ENCODE assay signal across 1 cellular context in genomic region chr3:152376351-152377183, GRCh38.
A peak's percentile ranks its signal among the peaks of the same experiment; 100 is the strongest.
TF ChIP-seq lines count a peak whose summit lies in the region.

No MANE protein-coding gene starts in this region.

TF ChIP-seq in K562, 482 proteins besides CTCF, POLR2A, EP300 and RAD21 (continued from another document and continues in another):
- TF ChIP-seq, protein P1, sequence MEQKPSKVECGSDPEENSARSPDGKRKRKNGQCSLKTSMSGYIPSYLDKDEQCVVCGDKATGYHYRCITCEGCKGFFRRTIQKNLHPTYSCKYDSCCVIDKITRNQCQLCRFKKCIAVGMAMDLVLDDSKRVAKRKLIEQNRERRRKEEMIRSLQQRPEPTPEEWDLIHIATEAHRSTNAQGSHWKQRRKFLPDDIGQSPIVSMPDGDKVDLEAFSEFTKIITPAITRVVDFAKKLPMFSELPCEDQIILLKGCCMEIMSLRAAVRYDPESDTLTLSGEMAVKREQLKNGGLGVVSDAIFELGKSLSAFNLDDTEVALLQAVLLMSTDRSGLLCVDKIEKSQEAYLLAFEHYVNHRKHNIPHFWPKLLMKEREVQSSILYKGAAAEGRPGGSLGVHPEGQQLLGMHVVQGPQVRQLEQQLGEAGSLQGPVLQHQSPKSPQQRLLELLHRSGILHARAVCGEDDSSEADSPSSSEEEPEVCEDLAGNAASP (IDR thresholded peaks at IDR 0.05): no peak
- TF ChIP-seq ZC3H8 (IDR thresholded peaks at IDR 0.05) (no peak), RBM15 (IDR thresholded peaks at IDR 0.05; ENCODE audit: insufficient read depth, low read length) (no peak), RNF219 (CRISPR knock-in tag; IDR thresholded peaks at IDR 0.05) (no peak), ILK (tag; IDR thresholded peaks at IDR 0.05; ENCODE audit: borderline replicate concordance, low read depth) (no peak), ZNF165 (CRISPR knock-in tag; IDR thresholded peaks at IDR 0.05; ENCODE audit: borderline replicate concordance) (no peak), THRB (CRISPR knock-in tag; conservative IDR thresholded peaks at IDR 0.05) (no peak), FOXP1 (CRISPR knock-in tag; IDR thresholded peaks at IDR 0.05) (no peak), ZNF76 (CRISPR knock-in tag; IDR thresholded peaks at IDR 0.05; ENCODE audit: borderline replicate concordance) (no peak), IFI16 (CRISPR knock-in tag; IDR thresholded peaks at IDR 0.05) (no peak), NR2C2 (CRISPR knock-in tag; IDR thresholded peaks at IDR 0.05) (no peak), NR2C2 (tag; IDR thresholded peaks at IDR 0.05) (no peak), SP1 (CRISPR knock-in tag; IDR thresholded peaks at IDR 0.05) (0 out of 2 replicates have a peak, but pooled peaks have one; percentile 22), ZNF140 (CRISPR knock-in tag; IDR thresholded peaks at IDR 0.05) (no peak), MITF (IDR thresholded peaks at IDR 0.05) (no peak), NFE2L1 (tag; IDR thresholded peaks at IDR 0.05; ENCODE audit: borderline replicate concordance, low read depth) (no peak), CEBPG (CRISPR knock-in tag; IDR thresholded peaks at IDR 0.05) (no peak), CEBPG (tag; conservative IDR thresholded peaks at IDR 0.05 in 1 of 2, IDR thresholded peaks at IDR 0.05 in 1 of 2) (no peak), SMARCB1 (IDR thresholded peaks at IDR 0.05; ENCODE audit: insufficient read length, low read depth) (no peak), U2AF1 (optimal IDR thresholded peaks at IDR 0.05; ENCODE audit: low read depth, low read length) (no peak), ILF3 (IDR thresholded peaks at IDR 0.05; ENCODE audit: borderline replicate concordance) (no peak), TSC22D4 (tag; IDR thresholded peaks at IDR 0.05) (no peak), CHD2 (IDR thresholded peaks at IDR 0.05; ENCODE audit: low read depth, low read length) (no peak), NUFIP1 (IDR thresholded peaks at IDR 0.05; ENCODE audit: partially characterized antibody) (no peak), EHMT2 (IDR thresholded peaks at IDR 0.05) (no peak), BRD9 (IDR thresholded peaks at IDR 0.05; ENCODE audit: low read depth, partially characterized antibody) (peak; percentile 57), ZNF431 (CRISPR knock-in tag; IDR thresholded peaks at IDR 0.05) (no peak), ZNF830 (CRISPR knock-in tag; IDR thresholded peaks at IDR 0.05) (no peak), EGR1 (conservative IDR thresholded peaks at IDR 0.05) (no peak), TEAD4 (IDR thresholded peaks at IDR 0.05; ENCODE audit: low read length) (peak; percentile 43; the same call in 1 of the 2 replicates), TEAD4 (CRISPR knock-in tag; IDR thresholded peaks at IDR 0.05; ENCODE audit: borderline replicate concordance) (no peak), MAFG (tag; conservative IDR thresholded peaks at IDR 0.05) (peak; percentile 78), ZNF449 (CRISPR knock-in tag; IDR thresholded peaks at IDR 0.05) (no peak), ZNF232 (CRISPR knock-in tag; IDR thresholded peaks at IDR 0.05) (no peak), MTA3 (IDR thresholded peaks at IDR 0.05; ENCODE audit: borderline replicate concordance) (no peak), DACH1 (IDR thresholded peaks at IDR 0.05; ENCODE audit: partially characterized antibody) (no peak), CBX1 (IDR thresholded peaks at IDR 0.05; ENCODE audit: low read depth) (no peak), ZNF23 (CRISPR knock-in tag; IDR thresholded peaks at IDR 0.05) (no peak), ASH1L (IDR thresholded peaks at IDR 0.05; ENCODE audit: borderline replicate concordance, low read depth, partially characterized antibody) (no peak), GABPA (tag; conservative IDR thresholded peaks at IDR 0.05; ENCODE audit: low read depth) (no peak), POLR2H (tag; IDR thresholded peaks at IDR 0.05; ENCODE audit: low read depth) (no peak), ZNF282 (CRISPR knock-in tag; IDR thresholded peaks at IDR 0.05) (no peak), SIN3B (IDR thresholded peaks at IDR 0.05; ENCODE audit: low read depth) (no peak), POLR3G (IDR thresholded peaks at IDR 0.05; ENCODE audit: extremely low read depth, insufficient read length, insufficient replicate concordance) (no peak), ZNF197 (CRISPR knock-in tag; IDR thresholded peaks at IDR 0.05; ENCODE audit: low read depth) (no peak), RFX1 (IDR thresholded peaks at IDR 0.05) (no peak), FOXJ3 (CRISPR knock-in tag; IDR thresholded peaks at IDR 0.05) (no peak), BMI1 (IDR thresholded peaks at IDR 0.05; ENCODE audit: low read length) (no peak), HNRNPLL (IDR thresholded peaks at IDR 0.05; ENCODE audit: low read depth, low read length, poor library complexity, severe bottlenecking) (no peak), FOXK2 (conservative IDR thresholded peaks at IDR 0.05 in 1 of 2, IDR thresholded peaks at IDR 0.05 in 1 of 2; ENCODE audit: low read depth in 2 of 2) (0 out of 4 replicates have a peak, but pooled peaks have one; percentile 34 to 59), MEIS2 (IDR thresholded peaks at IDR 0.05; ENCODE audit: partially characterized antibody) (peak; percentile 22), ARNT (IDR thresholded peaks at IDR 0.05) (no peak), HMGN3 (IDR thresholded peaks at IDR 0.05; ENCODE audit: borderline replicate concordance, extremely low read depth, insufficient read length, low read depth, low read length) (no peak)
- TF ChIP-seq, protein P2, sequence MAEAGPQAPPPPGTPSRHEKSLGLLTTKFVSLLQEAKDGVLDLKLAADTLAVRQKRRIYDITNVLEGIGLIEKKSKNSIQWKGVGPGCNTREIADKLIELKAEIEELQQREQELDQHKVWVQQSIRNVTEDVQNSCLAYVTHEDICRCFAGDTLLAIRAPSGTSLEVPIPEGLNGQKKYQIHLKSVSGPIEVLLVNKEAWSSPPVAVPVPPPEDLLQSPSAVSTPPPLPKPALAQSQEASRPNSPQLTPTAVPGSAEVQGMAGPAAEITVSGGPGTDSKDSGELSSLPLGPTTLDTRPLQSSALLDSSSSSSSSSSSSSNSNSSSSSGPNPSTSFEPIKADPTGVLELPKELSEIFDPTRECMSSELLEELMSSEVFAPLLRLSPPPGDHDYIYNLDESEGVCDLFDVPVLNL (CRISPR knock-in tag; IDR thresholded peaks at IDR 0.05; ENCODE audit: low read depth): no peak
- TF ChIP-seq, protein P3, sequence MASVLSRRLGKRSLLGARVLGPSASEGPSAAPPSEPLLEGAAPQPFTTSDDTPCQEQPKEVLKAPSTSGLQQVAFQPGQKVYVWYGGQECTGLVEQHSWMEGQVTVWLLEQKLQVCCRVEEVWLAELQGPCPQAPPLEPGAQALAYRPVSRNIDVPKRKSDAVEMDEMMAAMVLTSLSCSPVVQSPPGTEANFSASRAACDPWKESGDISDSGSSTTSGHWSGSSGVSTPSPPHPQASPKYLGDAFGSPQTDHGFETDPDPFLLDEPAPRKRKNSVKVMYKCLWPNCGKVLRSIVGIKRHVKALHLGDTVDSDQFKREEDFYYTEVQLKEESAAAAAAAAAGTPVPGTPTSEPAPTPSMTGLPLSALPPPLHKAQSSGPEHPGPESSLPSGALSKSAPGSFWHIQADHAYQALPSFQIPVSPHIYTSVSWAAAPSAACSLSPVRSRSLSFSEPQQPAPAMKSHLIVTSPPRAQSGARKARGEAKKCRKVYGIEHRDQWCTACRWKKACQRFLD (CRISPR knock-in tag; IDR thresholded peaks at IDR 0.05): no peak
- TF ChIP-seq, protein P4, sequence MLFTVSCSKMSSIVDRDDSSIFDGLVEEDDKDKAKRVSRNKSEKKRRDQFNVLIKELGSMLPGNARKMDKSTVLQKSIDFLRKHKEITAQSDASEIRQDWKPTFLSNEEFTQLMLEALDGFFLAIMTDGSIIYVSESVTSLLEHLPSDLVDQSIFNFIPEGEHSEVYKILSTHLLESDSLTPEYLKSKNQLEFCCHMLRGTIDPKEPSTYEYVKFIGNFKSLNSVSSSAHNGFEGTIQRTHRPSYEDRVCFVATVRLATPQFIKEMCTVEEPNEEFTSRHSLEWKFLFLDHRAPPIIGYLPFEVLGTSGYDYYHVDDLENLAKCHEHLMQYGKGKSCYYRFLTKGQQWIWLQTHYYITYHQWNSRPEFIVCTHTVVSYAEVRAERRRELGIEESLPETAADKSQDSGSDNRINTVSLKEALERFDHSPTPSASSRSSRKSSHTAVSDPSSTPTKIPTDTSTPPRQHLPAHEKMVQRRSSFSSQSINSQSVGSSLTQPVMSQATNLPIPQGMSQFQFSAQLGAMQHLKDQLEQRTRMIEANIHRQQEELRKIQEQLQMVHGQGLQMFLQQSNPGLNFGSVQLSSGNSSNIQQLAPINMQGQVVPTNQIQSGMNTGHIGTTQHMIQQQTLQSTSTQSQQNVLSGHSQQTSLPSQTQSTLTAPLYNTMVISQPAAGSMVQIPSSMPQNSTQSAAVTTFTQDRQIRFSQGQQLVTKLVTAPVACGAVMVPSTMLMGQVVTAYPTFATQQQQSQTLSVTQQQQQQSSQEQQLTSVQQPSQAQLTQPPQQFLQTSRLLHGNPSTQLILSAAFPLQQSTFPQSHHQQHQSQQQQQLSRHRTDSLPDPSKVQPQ (CRISPR knock-in tag; IDR thresholded peaks at IDR 0.05; ENCODE audit: borderline replicate concordance): no peak
- TF ChIP-seq, protein P5, sequence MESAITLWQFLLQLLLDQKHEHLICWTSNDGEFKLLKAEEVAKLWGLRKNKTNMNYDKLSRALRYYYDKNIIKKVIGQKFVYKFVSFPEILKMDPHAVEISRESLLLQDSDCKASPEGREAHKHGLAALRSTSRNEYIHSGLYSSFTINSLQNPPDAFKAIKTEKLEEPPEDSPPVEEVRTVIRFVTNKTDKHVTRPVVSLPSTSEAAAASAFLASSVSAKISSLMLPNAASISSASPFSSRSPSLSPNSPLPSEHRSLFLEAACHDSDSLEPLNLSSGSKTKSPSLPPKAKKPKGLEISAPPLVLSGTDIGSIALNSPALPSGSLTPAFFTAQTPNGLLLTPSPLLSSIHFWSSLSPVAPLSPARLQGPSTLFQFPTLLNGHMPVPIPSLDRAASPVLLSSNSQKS (CRISPR knock-in tag; IDR thresholded peaks at IDR 0.05): no peak
- TF ChIP-seq, protein P6, sequence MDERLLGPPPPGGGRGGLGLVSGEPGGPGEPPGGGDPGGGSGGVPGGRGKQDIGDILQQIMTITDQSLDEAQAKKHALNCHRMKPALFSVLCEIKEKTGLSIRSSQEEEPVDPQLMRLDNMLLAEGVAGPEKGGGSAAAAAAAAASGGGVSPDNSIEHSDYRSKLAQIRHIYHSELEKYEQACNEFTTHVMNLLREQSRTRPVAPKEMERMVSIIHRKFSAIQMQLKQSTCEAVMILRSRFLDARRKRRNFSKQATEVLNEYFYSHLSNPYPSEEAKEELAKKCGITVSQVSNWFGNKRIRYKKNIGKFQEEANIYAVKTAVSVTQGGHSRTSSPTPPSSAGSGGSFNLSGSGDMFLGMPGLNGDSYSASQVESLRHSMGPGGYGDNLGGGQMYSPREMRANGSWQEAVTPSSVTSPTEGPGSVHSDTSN (CRISPR knock-in tag; IDR thresholded peaks at IDR 0.05; ENCODE audit: low read depth): no peak
- TF ChIP-seq, protein P6 (tag; conservative IDR thresholded peaks at IDR 0.05; ENCODE audit: low read depth): peak; percentile 47; the same call in 1 of the 2 replicates
